1 cellular context compared by ENCODE assay signal in genomic region chr12:108689314-108690190, GRCh38.
TF ChIP-seq lines count a peak whose summit lies in the region.

No MANE protein-coding gene starts in this region.

TF ChIP-seq in K562, 482 proteins besides CTCF, POLR2A, EP300 and RAD21 (continued from another document and continues in another):
- TF ChIP-seq ZBTB11 (CRISPR knock-in tag; IDR thresholded peaks at IDR 0.05) (peak in 1 of 3 experiments; percentile 73; a peak in 2 of 6 replicates), NONO (IDR thresholded peaks at IDR 0.05; ENCODE audit: low read depth in 2 of 2, low read length in 1 of 2) (peak in 1 of 2 experiments; percentile 56; a peak in 1 of 4 replicates), JUNB (CRISPR knock-in tag; conservative IDR thresholded peaks at IDR 0.05) (no peak), PCBP1 (IDR thresholded peaks at IDR 0.05; ENCODE audit: low read depth, low read length, poor library complexity, severe bottlenecking) (no peak), ARID2 (IDR thresholded peaks at IDR 0.05) (peak; percentile 77; the same call in 1 of the 2 replicates), ZFPM2 (CRISPR knock-in tag; IDR thresholded peaks at IDR 0.05) (no peak), BCLAF1 (IDR thresholded peaks at IDR 0.05; ENCODE audit: borderline replicate concordance in 1 of 2, control insufficient read depth in 1 of 2, low read depth in 2 of 2, low read length in 1 of 2) (no peak), FIP1L1 (IDR thresholded peaks at IDR 0.05; ENCODE audit: low read depth, low read length, poor library complexity, severe bottlenecking) (no peak), RBM17 (IDR thresholded peaks at IDR 0.05; ENCODE audit: borderline replicate concordance, low read depth, low read length) (no peak), CREB3 (tag; conservative IDR thresholded peaks at IDR 0.05; ENCODE audit: low read depth) (no peak), TARDBP (IDR thresholded peaks at IDR 0.05) (no peak), PATZ1 (CRISPR knock-in tag; IDR thresholded peaks at IDR 0.05; ENCODE audit: borderline replicate concordance) (no peak), SMARCA4 (IDR thresholded peaks at IDR 0.05) (peak; percentile 92), RNF219 (CRISPR knock-in tag; IDR thresholded peaks at IDR 0.05) (no peak), ELK3 (CRISPR knock-in tag; IDR thresholded peaks at IDR 0.05) (no peak), ZNF740 (CRISPR knock-in tag; IDR thresholded peaks at IDR 0.05) (no peak), ZNF740 (tag; IDR thresholded peaks at IDR 0.05) (no peak), ZNF766 (CRISPR knock-in tag; conservative IDR thresholded peaks at IDR 0.05) (peak; percentile 61; the same call in 1 of the 2 replicates), ZFP30 (CRISPR knock-in tag; IDR thresholded peaks at IDR 0.05; ENCODE audit: borderline replicate concordance) (no peak), SMARCA5 (IDR thresholded peaks at IDR 0.05) (0 out of 2 replicates have a peak, but pooled peaks have one; percentile 27), CHD1 (IDR thresholded peaks at IDR 0.05; ENCODE audit: low read length) (no peak), OTX1 (CRISPR knock-in tag; IDR thresholded peaks at IDR 0.05) (peak; percentile 28; the same call in 1 of the 2 replicates), MIER1 (IDR thresholded peaks at IDR 0.05; ENCODE audit: low read depth) (no peak), HIVEP1 (CRISPR knock-in tag; IDR thresholded peaks at IDR 0.05) (no peak), GTF2F1 (IDR thresholded peaks at IDR 0.05; ENCODE audit: low read depth, low read length) (no peak), ZNF780A (CRISPR knock-in tag; IDR thresholded peaks at IDR 0.05) (no peak), CHAMP1 (IDR thresholded peaks at IDR 0.05) (peak; percentile 83), HNRNPLL (IDR thresholded peaks at IDR 0.05; ENCODE audit: low read depth, low read length, poor library complexity, severe bottlenecking) (no peak), PHF8 (IDR thresholded peaks at IDR 0.05; ENCODE audit: borderline replicate concordance, low read length) (no peak), ZNF140 (CRISPR knock-in tag; IDR thresholded peaks at IDR 0.05) (no peak), ZNF253 (CRISPR knock-in tag; conservative IDR thresholded peaks at IDR 0.05) (no peak), ZNF583 (CRISPR knock-in tag; IDR thresholded peaks at IDR 0.05) (0 out of 2 replicates have a peak, but pooled peaks have one; percentile 46), TCF7 (IDR thresholded peaks at IDR 0.05; ENCODE audit: borderline replicate concordance) (peak; percentile 92), HSF4 (CRISPR knock-in tag; IDR thresholded peaks at IDR 0.05; ENCODE audit: borderline replicate concordance) (no peak), JUN (IDR thresholded peaks at IDR 0.05; ENCODE audit: borderline replicate concordance, low read depth, low read length) (0 out of 2 replicates have a peak, but pooled peaks have one; percentile 8), JUN (CRISPR knock-in tag; IDR thresholded peaks at IDR 0.05; ENCODE audit: borderline replicate concordance) (no peak), ELF4 (CRISPR knock-in tag; IDR thresholded peaks at IDR 0.05) (0 out of 2 replicates have a peak, but pooled peaks have one; percentile 37), NFIC (IDR thresholded peaks at IDR 0.05) (peak; percentile 79), PYGO2 (tag; IDR thresholded peaks at IDR 0.05) (no peak), YBX1 (IDR thresholded peaks at IDR 0.05) (no peak), NFATC3 (IDR thresholded peaks at IDR 0.05) (0 out of 2 replicates have a peak, but pooled peaks have one; percentile 15), TAL1 (IDR thresholded peaks at IDR 0.05) (peak; percentile 90), ZNF184 (CRISPR knock-in tag; IDR thresholded peaks at IDR 0.05) (no peak), ZNF586 (CRISPR knock-in tag; conservative IDR thresholded peaks at IDR 0.05) (no peak), MITF (IDR thresholded peaks at IDR 0.05) (peak; percentile 97), ZNF3 (CRISPR knock-in tag; IDR thresholded peaks at IDR 0.05) (no peak), KHSRP (IDR thresholded peaks at IDR 0.05) (no peak)
